11 cellular contexts compared by ENCODE assay signal in the genomic region with DNA sequence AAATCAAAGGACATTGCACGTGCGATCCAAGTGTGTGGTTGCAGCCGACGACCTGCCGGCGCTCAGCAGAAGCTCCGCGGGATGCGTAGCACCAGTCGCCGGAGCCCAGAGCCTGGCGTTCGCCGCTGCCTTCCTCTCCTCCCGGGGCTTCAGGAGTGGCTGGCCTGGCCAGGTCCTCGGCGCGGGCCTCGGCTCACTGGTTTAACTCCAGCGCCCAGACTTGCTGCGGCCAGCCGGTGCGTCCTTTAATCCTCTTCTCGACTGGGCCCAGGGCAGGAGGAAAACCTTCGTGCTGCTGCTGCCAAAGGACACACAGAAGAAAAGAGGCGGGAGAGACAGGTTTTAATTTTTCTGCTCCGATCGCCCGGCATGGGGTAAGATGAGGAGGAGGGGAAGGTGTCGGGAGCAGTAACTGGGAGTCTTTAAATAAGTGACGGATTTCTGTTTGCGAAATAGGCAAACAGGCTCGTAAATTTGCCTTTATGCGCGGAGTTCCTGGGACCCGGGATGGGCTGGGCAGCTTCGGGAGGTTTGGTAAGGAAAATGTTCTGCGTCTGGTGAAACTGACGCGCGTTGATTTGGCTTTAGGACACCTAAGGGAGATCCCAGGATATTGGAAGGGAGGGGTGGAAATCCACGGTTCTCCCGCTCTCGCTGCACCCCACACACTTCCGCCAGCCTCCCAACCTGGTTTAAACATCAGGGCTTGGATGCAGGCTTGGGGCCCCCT. TPM values are rescaled to one million over a fixed set of nuclear protein-coding genes. Genes with fewer than 3 reads are reported as not detected.
A peak's percentile ranks its signal among the peaks of the same experiment; 100 is the strongest.
DNase-seq lines count a peak whose midpoint lies in the region; ATAC-seq and TF ChIP-seq lines count a peak whose summit lies in the region.
"Had no signal": no experiment of that assay in that cellular context is flagged by ENCODE, and none has a peak within 500 bp of the region (broad histone marks: within the 10 kb centered on the region; RNA-seq: fewer than 3 reads in every experiment).

No MANE protein-coding gene starts in this region.

- H4K20me1 ChIP-seq in smooth muscle cell (ENCODE audit: low read depth) = no peaks in the 10 kb centered on the region

- H3K9me3 ChIP-seq in T-helper 17 cell (ENCODE audit: control insufficient read depth, low read length, poor library complexity, severe bottlenecking) (no peaks in the 10 kb centered on the region), smooth muscle cell (replicated peaks; ENCODE audit: low read depth) (no peaks in the 10 kb centered on the region), adrenal gland (replicated peaks in 1 of 3) (no peaks in the 10 kb centered on the region), tibial artery (no peaks in the 10 kb centered on the region)
- H3K9me3 ChIP-seq: vagina had no signal

- H3K4me1 Mint-ChIP-seq in activated CD4-positive, alpha-beta T cell treated with anti-CD3 and anti-CD28 coated beads, Interleukin-2, amount 10 ng/mL, durations not matched to agents 24 days and 14 days = peaks cover 23% of the 10 kb centered on the region
- peaks cover 48% of the 10 kb centered on the region for H3K4me1 Mint-ChIP-seq in T-helper 17 cell

- ATAC-seq in T-helper 17 cell (no peak), GM21529 (IDR thresholded peaks at IDR 0.05; ENCODE audit: unreplicated experiment) (no peak)
- ATAC-seq: natural killer cell treated with Interleukin-12 subunit alpha and Interleukin-12 subunit beta and Interleukin-15 and Interleukin-18, amount 100 ng/mL, for 72 hours had no signal

- peak; percentile 62 for DNase-seq in activated CD4-positive, alpha-beta T cell treated with anti-CD3 and anti-CD28 coated beads, Interleukin-2, amount 10 ng/mL, durations not matched to agents 24 days and 14 days
- no peak for DNase-seq in activated CD4-positive, alpha-beta T cell treated with anti-CD3 and anti-CD28 coated beads for 4 hours
- no peak for DNase-seq in T-helper 17 cell
- no peak for DNase-seq in smooth muscle cell (lab: John Stamatoyannopoulos, UW; ENCODE audit: unreplicated experiment)
- DNase-seq in adrenal gland = no peak
- no peak for DNase-seq in tibial artery
- DNase-seq: NCI-H2171 had no signal

- H3K27ac Mint-ChIP-seq in activated CD4-positive, alpha-beta T cell treated with anti-CD3 and anti-CD28 coated beads, Interleukin-2, amount 10 ng/mL, durations not matched to agents 24 days and 14 days = peak overlapping the region; percentile 73
- H3K27ac Mint-ChIP-seq in T-helper 17 cell = no peak overlapping the region
- H3K27ac Mint-ChIP-seq: natural killer cell treated with Interleukin-12 subunit alpha and Interleukin-12 subunit beta and Interleukin-15 and Interleukin-18, amount 100 ng/mL, for 72 hours had no signal

- H3K4me3 ChIP-seq in iPS-11a (ENCODE audit: low read depth, low read length) (peak overlapping the region; percentile 28), smooth muscle cell (peak overlapping the region; percentile 65), adrenal gland (no peak overlapping the region), tibial artery (no peak overlapping the region)
- H3K4me3 ChIP-seq: vagina had no signal

- no peak overlapping the region for H3K4me3 Mint-ChIP-seq in activated CD4-positive, alpha-beta T cell treated with anti-CD3 and anti-CD28 coated beads, Interleukin-2, amount 10 ng/mL, durations not matched to agents 24 days and 14 days
- peak overlapping the region; percentile 78 for H3K4me3 Mint-ChIP-seq in T-helper 17 cell

- peaks cover 16% of the 10 kb centered on the region for H3F3A ChIP-seq in smooth muscle cell (ENCODE audit: low read depth)

- TF ChIP-seq POLR2A in adrenal gland (IDR thresholded peaks at IDR 0.05) = no peak

- TF ChIP-seq CTCF in smooth muscle cell (IDR thresholded peaks at IDR 0.05; ENCODE audit: borderline replicate concordance, insufficient read depth, poor library complexity, severe bottlenecking) (no peak), adrenal gland (IDR thresholded peaks at IDR 0.05) (no peak), tibial artery (IDR thresholded peaks at IDR 0.05) (no peak)

- H3K27ac ChIP-seq in smooth muscle cell (ENCODE audit: low read depth) (peak overlapping the region; percentile 26), adrenal gland (no peak overlapping the region), tibial artery (no peak overlapping the region)
- H3K27ac ChIP-seq: vagina had no signal

- intact Hi-C loops in activated CD4-positive, alpha-beta T cell treated with anti-CD3 and anti-CD28 coated beads, Interleukin-2, amount 10 ng/mL, durations not matched to agents 24 days and 14 days (cut with micrococcal nuclease) = loop anchor here (1.0 kb wide), 1 partner anchor 9 kb away; no protein-coding TSS in a partner anchor
- intact Hi-C loops in adrenal gland (cut with DNase I) (no loop called here), tibial artery (cut with DNase I; ENCODE audit: low total_unique reads) (no loop called here)

- H2AFZ ChIP-seq in smooth muscle cell (ENCODE audit: low read depth) = peak overlapping the region; percentile 75

- H3K79me2 ChIP-seq in smooth muscle cell (ENCODE audit: low read depth) = peaks cover 42% of the 10 kb centered on the region

- WGBS in smooth muscle cell (ENCODE audit: low lambda C conversion rate) = under 1% methylated on average over 45 of the region's 45 CpGs
- 10 to 19% (median 13%) methylated on average over 37 to 45 of the region's 45 CpGs for WGBS in adrenal gland, 4 donors

- peak overlapping the region; percentile 49 for H3K9ac ChIP-seq in smooth muscle cell (ENCODE audit: low read depth)

- H3K27me3 Mint-ChIP-seq in activated CD4-positive, alpha-beta T cell treated with anti-CD3 and anti-CD28 coated beads, Interleukin-2, amount 10 ng/mL, durations not matched to agents 24 days and 14 days = peaks cover 86% of the 10 kb centered on the region
- H3K27me3 Mint-ChIP-seq in T-helper 17 cell = peaks cover 84% of the 10 kb centered on the region

- H3K9me3 Mint-ChIP-seq in activated CD4-positive, alpha-beta T cell treated with anti-CD3 and anti-CD28 coated beads, Interleukin-2, amount 10 ng/mL, durations not matched to agents 24 days and 14 days = peaks cover 30% of the 10 kb centered on the region
- H3K9me3 Mint-ChIP-seq: natural killer cell treated with Interleukin-12 subunit alpha and Interleukin-12 subunit beta and Interleukin-15 and Interleukin-18, amount 100 ng/mL, for 72 hours had no signal

- H3K27me3 ChIP-seq in smooth muscle cell (ENCODE audit: low read depth) (peaks cover 22% of the 10 kb centered on the region), adrenal gland (peaks cover 95% of the 10 kb centered on the region), tibial artery (peaks cover 14 to 100% of the 10 kb centered on the region in 2 donors)

- H3K36me3 Mint-ChIP-seq in activated CD4-positive, alpha-beta T cell treated with anti-CD3 and anti-CD28 coated beads, Interleukin-2, amount 10 ng/mL, durations not matched to agents 24 days and 14 days (ENCODE audit: low read depth) = peaks cover 12% of the 10 kb centered on the region
- peaks cover 16% of the 10 kb centered on the region for H3K36me3 Mint-ChIP-seq in T-helper 17 cell (ENCODE audit: low read depth)
- H3K36me3 Mint-ChIP-seq: natural killer cell treated with Interleukin-12 subunit alpha and Interleukin-12 subunit beta and Interleukin-15 and Interleukin-18, amount 100 ng/mL, for 72 hours had no signal

- H3K36me3 ChIP-seq in smooth muscle cell (ENCODE audit: low read depth) (no peaks in the 10 kb centered on the region), adrenal gland (replicated peaks in 1 of 2) (no peaks in the 10 kb centered on the region), tibial artery (no peaks in the 10 kb centered on the region)
- H3K36me3 ChIP-seq: vagina had no signal

- H3K4me1 ChIP-seq in smooth muscle cell (ENCODE audit: low read depth) = peaks cover 38% of the 10 kb centered on the region
- peaks cover 0 to 21% of the 10 kb centered on the region in 2 donors for H3K4me1 ChIP-seq in adrenal gland (replicated peaks in 1 of 2)
- H3K4me1 ChIP-seq in tibial artery = peaks cover 0 to 62% (median 53%) of the 10 kb centered on the region in 4 donors

- H3K4me2 ChIP-seq in smooth muscle cell = peak overlapping the region; percentile 95

RNA-seq across cellular contexts. Expression of gene HAND1, which starts 2.2 kb away (rescaled TPM):
- total RNA-seq in activated CD4-positive, alpha-beta T cell treated with anti-CD3 and anti-CD28 coated beads, Interleukin-2, amount 10 ng/mL, durations not matched to agents 24 days and 14 days = not detected in 2 replicates
- not detected for total RNA-seq in T-helper 17 cell
- total RNA-seq in smooth muscle cell = 25.2 and 36.3 TPM in 2 replicates
- 18.2 and 68.4 TPM in 2 replicates for polyA plus RNA-seq in smooth muscle cell
- total RNA-seq in adrenal gland = 1 to 10 TPM in 3 of 8 donors, not detected in 5; 3.8 to 6.8 (median 5.6) TPM
- polyA plus RNA-seq in adrenal gland = 1 to 10 TPM; 1.3 to 2.4 (median 1.4) TPM
- total RNA-seq: natural killer cell treated with Interleukin-12 subunit alpha and Interleukin-12 subunit beta and Interleukin-15 and Interleukin-18, amount 100 ng/mL, for 72 hours; vagina had no signal

RNA-seq across cellular contexts. Expression of gene SAP30L, which starts 30.0 kb away (rescaled TPM):
- total RNA-seq in activated CD4-positive, alpha-beta T cell treated with anti-CD3 and anti-CD28 coated beads, Interleukin-2, amount 10 ng/mL, durations not matched to agents 24 days and 14 days = 31.4 and 37.7 TPM in 2 replicates
- total RNA-seq in T-helper 17 cell (10 to 100 TPM; 25.0 to 37.9 TPM), smooth muscle cell (29.9 and 44.2 TPM in 2 replicates), adrenal gland (10 to 100 TPM; 22.5 to 42.2 (median 35.8) TPM)
- polyA plus RNA-seq in smooth muscle cell (32.7 and 41.6 TPM in 2 replicates), adrenal gland (10 to 100 TPM; 36.2 to 65.1 (median 44.8) TPM)

Comparison
In these comparisons a context has a peak if more than half of its experiments do, and no peak if none do; other contexts are left out.
1. H3K4me3 ChIP-seq: peak in iPS-11a (single experiment) and smooth muscle cell (single experiment); none in adrenal gland (0 of 4) and tibial artery (0 of 2).